Comparison of ENCODE assay signal across 7 cellular contexts in genomic region chr18:9634856-9635255, GRCh38.
"Had no signal": no experiment of that assay in that cellular context is flagged by ENCODE, and none has a peak within 500 bp of the region (broad histone marks: within the 10 kb centered on the region; RNA-seq: fewer than 3 reads in every experiment).

No MANE protein-coding gene starts in this region.

- ATAC-seq: GM12878 had no signal

- DNase-seq: GDM1, GF-D8 had no signal

- H3K4me3 ChIP-seq: GM12878 had no signal

- FAIRE-seq: GM12878, GM12891, GM12892, GM18507, GM19239 had no signal
